In genomic region chr2:61885896-61886603, GRCh38 we compare ENCODE assay signal across 3 cellular contexts.
TF ChIP-seq lines count a peak whose summit lies in the region.

No MANE protein-coding gene starts in this region.

TF ChIP-seq in IMR-90, 13 proteins besides CTCF, POLR2A, EP300 and RAD21:
- TF ChIP-seq MAZ (IDR thresholded peaks at IDR 0.05; ENCODE audit: borderline replicate concordance, low read depth, low read length) (no peak), RCOR1 (IDR thresholded peaks at IDR 0.05; ENCODE audit: insufficient replicate concordance, low read length) (no peak), BHLHE40 (IDR thresholded peaks at IDR 0.05; ENCODE audit: low read depth, low read length) (no peak), MXI1 (IDR thresholded peaks at IDR 0.05; ENCODE audit: borderline replicate concordance, low read depth, low read length) (no peak), MAFK (IDR thresholded peaks at IDR 0.05; ENCODE audit: low read depth, low read length) (no peak), NFE2L2 (IDR thresholded peaks at IDR 0.05; ENCODE audit: low read depth, low read length) (no peak), USF2 (IDR thresholded peaks at IDR 0.05; ENCODE audit: low read depth, low read length) (no peak), FOS (IDR thresholded peaks at IDR 0.05; ENCODE audit: low read depth, low read length) (no peak), CEBPB (IDR thresholded peaks at IDR 0.05; ENCODE audit: low read depth, low read length) (no peak), CHD1 (IDR thresholded peaks at IDR 0.05; ENCODE audit: low read depth, low read length) (no peak), SMC3 (IDR thresholded peaks at IDR 0.05; ENCODE audit: low read depth, low read length) (no peak), RFX5 (IDR thresholded peaks at IDR 0.05; ENCODE audit: low read depth, low read length) (no peak), ELK1 (IDR thresholded peaks at IDR 0.05; ENCODE audit: borderline replicate concordance, low read depth, low read length) (no peak)

TF ChIP-seq in K562, 482 proteins besides CTCF, POLR2A, EP300 and RAD21:
- 0 out of 2 replicates have a peak, but pooled peaks have one; percentile 54 for TF ChIP-seq PTTG1 (tag; IDR thresholded peaks at IDR 0.05; ENCODE audit: low read depth)
- TF ChIP-seq RBFOX2 (IDR thresholded peaks at IDR 0.05; ENCODE audit: low read depth, low read length), result peak; percentile 53; the same call in 1 of the 2 replicates
- TF ChIP-seq, protein P1, sequence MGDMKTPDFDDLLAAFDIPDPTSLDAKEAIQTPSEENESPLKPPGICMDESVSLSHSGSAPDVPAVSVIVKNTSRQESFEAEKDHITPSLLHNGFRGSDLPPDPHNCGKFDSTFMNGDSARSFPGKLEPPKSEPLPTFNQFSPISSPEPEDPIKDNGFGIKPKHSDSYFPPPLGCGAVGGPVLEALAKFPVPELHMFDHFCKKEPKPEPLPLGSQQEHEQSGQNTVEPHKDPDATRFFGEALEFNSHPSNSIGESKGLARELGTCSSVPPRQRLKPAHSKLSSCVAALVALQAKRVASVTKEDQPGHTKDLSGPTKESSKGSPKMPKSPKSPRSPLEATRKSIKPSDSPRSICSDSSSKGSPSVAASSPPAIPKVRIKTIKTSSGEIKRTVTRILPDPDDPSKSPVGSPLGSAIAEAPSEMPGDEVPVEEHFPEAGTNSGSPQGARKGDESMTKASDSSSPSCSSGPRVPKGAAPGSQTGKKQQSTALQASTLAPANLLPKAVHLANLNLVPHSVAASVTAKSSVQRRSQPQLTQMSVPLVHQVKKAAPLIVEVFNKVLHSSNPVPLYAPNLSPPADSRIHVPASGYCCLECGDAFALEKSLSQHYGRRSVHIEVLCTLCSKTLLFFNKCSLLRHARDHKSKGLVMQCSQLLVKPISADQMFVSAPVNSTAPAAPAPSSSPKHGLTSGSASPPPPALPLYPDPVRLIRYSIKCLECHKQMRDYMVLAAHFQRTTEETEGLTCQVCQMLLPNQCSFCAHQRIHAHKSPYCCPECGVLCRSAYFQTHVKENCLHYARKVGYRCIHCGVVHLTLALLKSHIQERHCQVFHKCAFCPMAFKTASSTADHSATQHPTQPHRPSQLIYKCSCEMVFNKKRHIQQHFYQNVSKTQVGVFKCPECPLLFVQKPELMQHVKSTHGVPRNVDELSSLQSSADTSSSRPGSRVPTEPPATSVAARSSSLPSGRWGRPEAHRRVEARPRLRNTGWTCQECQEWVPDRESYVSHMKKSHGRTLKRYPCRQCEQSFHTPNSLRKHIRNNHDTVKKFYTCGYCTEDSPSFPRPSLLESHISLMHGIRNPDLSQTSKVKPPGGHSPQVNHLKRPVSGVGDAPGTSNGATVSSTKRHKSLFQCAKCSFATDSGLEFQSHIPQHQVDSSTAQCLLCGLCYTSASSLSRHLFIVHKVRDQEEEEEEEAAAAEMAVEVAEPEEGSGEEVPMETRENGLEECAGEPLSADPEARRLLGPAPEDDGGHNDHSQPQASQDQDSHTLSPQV (IDR thresholded peaks at IDR 0.05), result 0 out of 2 replicates have a peak, but pooled peaks have one; percentile 44
- TF ChIP-seq RAD51 (IDR thresholded peaks at IDR 0.05; ENCODE audit: borderline replicate concordance, low read depth), result no peak
- peak; percentile 59; the same call in 1 of the 2 replicates for TF ChIP-seq ZBTB33 (CRISPR knock-in tag; IDR thresholded peaks at IDR 0.05)
- TF ChIP-seq, protein P2, sequence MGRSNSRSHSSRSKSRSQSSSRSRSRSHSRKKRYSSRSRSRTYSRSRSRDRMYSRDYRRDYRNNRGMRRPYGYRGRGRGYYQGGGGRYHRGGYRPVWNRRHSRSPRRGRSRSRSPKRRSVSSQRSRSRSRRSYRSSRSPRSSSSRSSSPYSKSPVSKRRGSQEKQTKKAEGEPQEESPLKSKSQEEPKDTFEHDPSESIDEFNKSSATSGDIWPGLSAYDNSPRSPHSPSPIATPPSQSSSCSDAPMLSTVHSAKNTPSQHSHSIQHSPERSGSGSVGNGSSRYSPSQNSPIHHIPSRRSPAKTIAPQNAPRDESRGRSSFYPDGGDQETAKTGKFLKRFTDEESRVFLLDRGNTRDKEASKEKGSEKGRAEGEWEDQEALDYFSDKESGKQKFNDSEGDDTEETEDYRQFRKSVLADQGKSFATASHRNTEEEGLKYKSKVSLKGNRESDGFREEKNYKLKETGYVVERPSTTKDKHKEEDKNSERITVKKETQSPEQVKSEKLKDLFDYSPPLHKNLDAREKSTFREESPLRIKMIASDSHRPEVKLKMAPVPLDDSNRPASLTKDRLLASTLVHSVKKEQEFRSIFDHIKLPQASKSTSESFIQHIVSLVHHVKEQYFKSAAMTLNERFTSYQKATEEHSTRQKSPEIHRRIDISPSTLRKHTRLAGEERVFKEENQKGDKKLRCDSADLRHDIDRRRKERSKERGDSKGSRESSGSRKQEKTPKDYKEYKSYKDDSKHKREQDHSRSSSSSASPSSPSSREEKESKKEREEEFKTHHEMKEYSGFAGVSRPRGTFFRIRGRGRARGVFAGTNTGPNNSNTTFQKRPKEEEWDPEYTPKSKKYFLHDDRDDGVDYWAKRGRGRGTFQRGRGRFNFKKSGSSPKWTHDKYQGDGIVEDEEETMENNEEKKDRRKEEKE (IDR thresholded peaks at IDR 0.05; ENCODE audit: borderline replicate concordance in 1 of 2, control insufficient read depth in 1 of 2, low read depth in 2 of 2, low read length in 1 of 2), result no peak
- 0 out of 2 replicates have a peak, but pooled peaks have one; percentile 58 for TF ChIP-seq HDAC8 (tag; IDR thresholded peaks at IDR 0.05)
- no peak for TF ChIP-seq NR2C1 (IDR thresholded peaks at IDR 0.05)
- TF ChIP-seq NR2C1 (tag; IDR thresholded peaks at IDR 0.05), result peak; percentile 33; the same call in 1 of the 2 replicates
- TF ChIP-seq ELK1 (CRISPR knock-in tag; IDR thresholded peaks at IDR 0.05), result no peak

TF ChIP-seq in HEK293T, 16 proteins besides CTCF, POLR2A, EP300 and RAD21:
- TF ChIP-seq SP1 (IDR thresholded peaks at IDR 0.05) (no peak), CTBP1 (IDR thresholded peaks at IDR 0.05; ENCODE audit: borderline replicate concordance) (no peak), FOXA1 (IDR thresholded peaks at IDR 0.05) (no peak), LEF1 (IDR thresholded peaks at IDR 0.05; ENCODE audit: borderline replicate concordance) (no peak), BHLHE40 (IDR thresholded peaks at IDR 0.05; ENCODE audit: borderline replicate concordance) (no peak), SUZ12 (IDR thresholded peaks at IDR 0.05) (no peak), NFRKB (IDR thresholded peaks at IDR 0.05) (no peak), PKNOX1 (IDR thresholded peaks at IDR 0.05) (no peak), TARDBP (IDR thresholded peaks at IDR 0.05) (no peak), FOXK2 (IDR thresholded peaks at IDR 0.05) (no peak)
